In the genomic region with DNA sequence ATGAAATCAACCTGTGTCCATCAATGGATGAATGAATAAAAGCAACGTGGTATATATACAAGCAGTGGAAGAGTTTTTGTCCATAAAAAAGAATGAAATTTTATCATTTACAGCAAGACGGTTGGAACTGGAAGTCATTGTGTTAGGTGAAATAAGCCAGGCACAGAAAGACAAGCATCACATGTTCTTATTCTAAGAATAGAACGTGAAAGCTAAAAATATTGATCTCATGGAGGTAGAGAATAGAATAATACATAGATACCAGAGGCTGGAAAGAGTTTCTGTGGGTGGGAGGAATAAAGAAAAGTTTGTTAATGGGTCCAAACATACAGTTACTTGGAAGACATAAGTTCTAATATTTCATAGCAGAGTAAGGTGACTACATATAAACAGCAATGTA, we compare ENCODE assay signal across 11 cellular contexts. TPM values are rescaled to one million over a fixed set of nuclear protein-coding genes. Genes with fewer than 3 reads are reported as not detected.
"Had no signal": no experiment of that assay in that cellular context is flagged by ENCODE, and none has a peak within 500 bp of the region (broad histone marks: within the 10 kb centered on the region; RNA-seq: fewer than 3 reads in every experiment).

No MANE protein-coding gene starts in this region.

RNA-seq across cellular contexts. Expression of gene AMY1B, which starts 14.4 kb away (rescaled TPM):
- total RNA-seq: subcutaneous adipose tissue, suprapubic skin, temporal lobe, testis, thoracic aorta, tibial nerve, transverse colon, ureter, urinary bladder, vagina had no signal

RNA-seq across cellular contexts. Expression of gene AMY1C, which starts 39.3 kb away (rescaled TPM):
- total RNA-seq: stomach, subcutaneous adipose tissue, temporal lobe, thoracic aorta, tibial nerve, transverse colon, ureter, urinary bladder, vagina had no signal

RNA-seq across cellular contexts. Expression of gene AMY1A, which starts 54.8 kb away (rescaled TPM):
- total RNA-seq: stomach, subcutaneous adipose tissue, suprapubic skin, temporal lobe, testis, thoracic aorta, tibial nerve, transverse colon, ureter, urinary bladder, vagina had no signal
